26 cellular contexts compared by ENCODE assay signal in genomic region chr10:128553755-128554154, GRCh38.
"Had no signal": no experiment of that assay in that cellular context is flagged by ENCODE, and none has a peak within 500 bp of the region (broad histone marks: within the 10 kb centered on the region; RNA-seq: fewer than 3 reads in every experiment).

No MANE protein-coding gene starts in this region.

- H3K4me1 Mint-ChIP-seq: immature natural killer cell; memory B cell; nephron; stimulated activated naive B cell treated with anti-CD40 and anti-IgM and Interleukin-4, amounts not matched to agents 10 μg/mL and 1 μg/mL and 100 μg/mL, for 72 hours had no signal

- H3K4me3 Mint-ChIP-seq: immature natural killer cell; memory B cell; naive thymus-derived CD8-positive, alpha-beta T cell; nephron; neural crest cell; stimulated activated naive B cell treated with anti-CD40 and anti-IgM and Interleukin-4, amounts not matched to agents 10 μg/mL and 1 μg/mL and 100 μg/mL, for 72 hours had no signal

- H3K4me3 ChIP-seq: heart left ventricle, left ventricle myocardium inferior, lung, right atrium auricular region, right lobe of liver, suprapubic skin, thoracic aorta, tibial artery, upper lobe of right lung had no signal

- H3K27ac Mint-ChIP-seq: immature natural killer cell; memory B cell; naive thymus-derived CD8-positive, alpha-beta T cell; nephron; stimulated activated naive B cell treated with anti-CD40 and anti-IgM and Interleukin-4, amounts not matched to agents 10 μg/mL and 1 μg/mL and 100 μg/mL, for 72 hours had no signal

- H3K36me3 ChIP-seq: heart left ventricle, left ventricle myocardium inferior, right atrium auricular region, right lobe of liver, suprapubic skin, thoracic aorta, tibial artery, upper lobe of right lung had no signal

- H3K36me3 Mint-ChIP-seq: immature natural killer cell; memory B cell; stimulated activated naive B cell treated with anti-CD40 and anti-IgM and Interleukin-4, amounts not matched to agents 10 μg/mL and 1 μg/mL and 100 μg/mL, for 72 hours had no signal

- DNase-seq: heart left ventricle; hypothalamus; immature natural killer cell; kidney; left ventricle myocardium inferior; midbrain; naive thymus-derived CD8-positive, alpha-beta T cell; nucleus accumbens; right lobe of liver; stimulated activated CD4-positive, alpha-beta T cell treated with anti-CD3 and anti-CD28 coated beads, Interleukin-12 subunit alpha, Interleukin-12 subunit beta, amount 100 ng/mL, for 4 hours; stimulated activated CD4-positive, alpha-beta T cell treated with anti-CD3 and anti-CD28 coated beads, Interleukin-15, amount 100 ng/mL, for 24 hours; stimulated activated CD4-positive, alpha-beta T cell treated with anti-CD3 and anti-CD28 coated beads, Interleukin-2, amount 100 ng/mL, for 24 hours; stimulated activated CD4-positive, alpha-beta T cell treated with anti-CD3 and anti-CD28 coated beads, Interleukin-4, amount 100 ng/mL, for 1 hour; stimulated activated naive B cell treated with anti-CD40 and anti-IgM and Interleukin-4, amounts not matched to agents 10 μg/mL and 1 μg/mL and 100 μg/mL, for 72 hours; stimulated activated naive CD8-positive, alpha-beta T cell treated with anti-CD3 and anti-CD28 coated beads, Interleukin-15, Interleukin-2, amounts not matched to agents 100 U/mL and 50 U/mL, for 24 hours; tibial artery; trophoblast cell; upper lobe of right lung had no signal

- H3K27ac ChIP-seq: heart left ventricle, left ventricle myocardium inferior, parathyroid adenoma, right atrium auricular region, right lobe of liver, suprapubic skin, thoracic aorta, tibial artery, upper lobe of right lung had no signal

- H3K9me3 Mint-ChIP-seq: memory B cell had no signal

- ATAC-seq: heart left ventricle; naive thymus-derived CD8-positive, alpha-beta T cell; right lobe of liver; stimulated activated naive B cell treated with anti-CD40 and anti-IgM and Interleukin-4, amounts not matched to agents 10 μg/mL and 1 μg/mL and 100 μg/mL, for 72 hours; stimulated activated naive CD8-positive, alpha-beta T cell treated with anti-CD3 and anti-CD28 coated beads, Interleukin-15, Interleukin-2, amounts not matched to agents 100 U/mL and 50 U/mL, for 24 hours; upper lobe of right lung had no signal

- H3K27me3 Mint-ChIP-seq: memory B cell; stimulated activated naive B cell treated with anti-CD40 and anti-IgM and Interleukin-4, amounts not matched to agents 10 μg/mL and 1 μg/mL and 100 μg/mL, for 72 hours had no signal

- H3K27me3 ChIP-seq: right atrium auricular region, right lobe of liver, suprapubic skin, tibial artery, upper lobe of right lung had no signal

- H3K4me1 ChIP-seq: heart left ventricle, left ventricle myocardium inferior, parathyroid adenoma, right atrium auricular region, right lobe of liver, suprapubic skin, tibial artery, upper lobe of right lung had no signal

- H3K9me3 ChIP-seq: heart left ventricle, left ventricle myocardium inferior, right atrium auricular region, right lobe of liver, suprapubic skin, thoracic aorta, tibial artery, upper lobe of right lung had no signal
